ENCODE assay signal across 8 cellular contexts in genomic region chr5:40406426-40407211, GRCh38.
DNase-seq lines count a peak whose midpoint lies in the region; ATAC-seq and TF ChIP-seq lines count a peak whose summit lies in the region.

No MANE protein-coding gene starts in this region.

- H3K4me1 ChIP-seq in BLaER1 treated with 17β-estradiol and CSF1 and Interleukin-3, amounts not matched to agents 10 nM and 100 nM: peaks cover 63 to 99% (median 78%) of the 10 kb centered on the region in 10 experiments
- H3K4me1 ChIP-seq in liver (ENCODE audit: control insufficient read depth in 4 of 4, insufficient read depth in 4 of 4, low read length in 3 of 4) (no peaks in the 10 kb centered on the region), gastroesophageal sphincter (peaks cover 0 to 17% (median 0%) of the 10 kb centered on the region in 3 donors)

- peak overlapping the region; percentile 17 to 82 (median 51); a peak in 17 of 22 replicates for H3K9ac ChIP-seq in BLaER1 treated with 17β-estradiol and CSF1 and Interleukin-3, amounts not matched to agents 10 nM and 100 nM
- H3K9ac ChIP-seq in liver (ENCODE audit: low read depth in 1 of 2, low read length in 2 of 2): no peak overlapping the region

- peak; percentile 38 for ATAC-seq in HG02759 (IDR thresholded peaks at IDR 0.05; ENCODE audit: unreplicated experiment)
- ATAC-seq in gastroesophageal sphincter: no peak

- no peak for TF ChIP-seq CTCF in liver (IDR thresholded peaks at IDR 0.05; ENCODE audit: low read depth, low read length, missing input control)
- TF ChIP-seq CTCF in gastroesophageal sphincter (IDR thresholded peaks at IDR 0.05): no peak

- TF ChIP-seq POLR2A in gastroesophageal sphincter (IDR thresholded peaks at IDR 0.05): no peak

- peaks cover 16% of the 10 kb centered on the region for H3K36me3 Mint-ChIP-seq in T-helper 1 cell treated with Interleukin-12 subunit alpha and Interleukin-12 subunit beta and Interleukin-4 antibody, amounts not matched to agents 30 μg/mL and 1 μg/mL, for 36 hours (ENCODE audit: low read depth)

- H3K27ac ChIP-seq in BLaER1 treated with 17β-estradiol and CSF1 and Interleukin-3, amounts not matched to agents 10 nM and 100 nM: peak overlapping the region; percentile 74 to 96 (median 87)
- H3K27ac ChIP-seq in liver (ENCODE audit: low read depth in 1 of 2, low read length in 2 of 2) (peak overlapping the region in 1 of 2 donors; percentile 10), gastroesophageal sphincter (peak overlapping the region in 2 of 4 donors; percentile 13 to 28)

- H3K36me3 ChIP-seq in BLaER1 treated with 17β-estradiol and CSF1 and Interleukin-3, amounts not matched to agents 10 nM and 100 nM: no peaks in the 10 kb centered on the region
- H3K36me3 ChIP-seq in liver (ENCODE audit: control insufficient read depth in 4 of 4, insufficient read depth in 3 of 4, low read depth in 1 of 4, low read length in 3 of 4): no peaks in the 10 kb centered on the region
- no peaks in the 10 kb centered on the region for H3K36me3 ChIP-seq in gastroesophageal sphincter

- H3K27ac Mint-ChIP-seq in T-helper 1 cell treated with Interleukin-12 subunit alpha and Interleukin-12 subunit beta and Interleukin-4 antibody, amounts not matched to agents 30 μg/mL and 1 μg/mL, for 36 hours: peak overlapping the region; percentile 99

- TF ChIP-seq EP300 in gastroesophageal sphincter (IDR thresholded peaks at IDR 0.05): no peak

- TF ChIP-seq RAD21 in liver (IDR thresholded peaks at IDR 0.05): no peak

- H3K4me1 Mint-ChIP-seq in T-helper 1 cell treated with Interleukin-12 subunit alpha and Interleukin-12 subunit beta and Interleukin-4 antibody, amounts not matched to agents 30 μg/mL and 1 μg/mL, for 36 hours (ENCODE audit: low read depth): peaks cover 75% of the 10 kb centered on the region

- H3K4me3 ChIP-seq in BLaER1 treated with 17β-estradiol and CSF1 and Interleukin-3, amounts not matched to agents 10 nM and 100 nM: 0 out of 20 replicates have a peak overlapping the region, but pooled peaks of 1 of the 10 experiments have one; percentile 12
- H3K4me3 ChIP-seq in liver (ENCODE audit: low read depth in 1 of 3, low read length in 3 of 3): no peak overlapping the region
- H3K4me3 ChIP-seq in gastroesophageal sphincter: no peak overlapping the region

- H3K4me3 Mint-ChIP-seq in T-helper 1 cell treated with Interleukin-12 subunit alpha and Interleukin-12 subunit beta and Interleukin-4 antibody, amounts not matched to agents 30 μg/mL and 1 μg/mL, for 36 hours: peak overlapping the region; percentile 69

- DNase-seq in NCI-H2081 (lab: John Stamatoyannopoulos, UW): no peak
- DNase-seq in amniotic stem cell (lab: John Stamatoyannopoulos, UW): no peak
- no peak for DNase-seq in ecto neural progenitor cell (ENCODE audit: low spot score)

- no peaks in the 10 kb centered on the region for H3K27me3 Mint-ChIP-seq in T-helper 1 cell treated with Interleukin-12 subunit alpha and Interleukin-12 subunit beta and Interleukin-4 antibody, amounts not matched to agents 30 μg/mL and 1 μg/mL, for 36 hours (ENCODE audit: low read depth)

- peaks cover 11% of the 10 kb centered on the region for H3K9me3 Mint-ChIP-seq in T-helper 1 cell treated with Interleukin-12 subunit alpha and Interleukin-12 subunit beta and Interleukin-4 antibody, amounts not matched to agents 30 μg/mL and 1 μg/mL, for 36 hours

- peaks cover 6 to 25% (median 17%) of the 10 kb centered on the region in 11 experiments; a peak in 18 of 22 replicates for H3K9me3 ChIP-seq in BLaER1 treated with 17β-estradiol and CSF1 and Interleukin-3, amounts not matched to agents 10 nM and 100 nM (replicated peaks in 1 of 11)
- no peaks in the 10 kb centered on the region for H3K9me3 ChIP-seq in liver (ENCODE audit: control insufficient read depth in 4 of 4, low read length in 3 of 4)
- no peaks in the 10 kb centered on the region for H3K9me3 ChIP-seq in gastroesophageal sphincter

- WGBS in liver: 67% methylated on average over 8 of the region's 8 CpGs
- WGBS in gastroesophageal sphincter (ENCODE audit: low coverage in 1 of 2), 2 donors: 48 to 49% methylated on average over 5 to 8 of the region's 8 CpGs

- no peaks in the 10 kb centered on the region for H3K27me3 ChIP-seq in BLaER1 treated with 17β-estradiol and CSF1 and Interleukin-3, amounts not matched to agents 10 nM and 100 nM
- H3K27me3 ChIP-seq in liver (ENCODE audit: control insufficient read depth in 4 of 4, insufficient read depth in 4 of 4, low read length in 3 of 4): no peaks in the 10 kb centered on the region
- no peaks in the 10 kb centered on the region for H3K27me3 ChIP-seq in gastroesophageal sphincter

- peak overlapping the region; percentile 42 to 82 (median 65) for H3K4me2 ChIP-seq in BLaER1 treated with 17β-estradiol and CSF1 and Interleukin-3, amounts not matched to agents 10 nM and 100 nM

- no peaks in the 10 kb centered on the region for H4K20me1 ChIP-seq in BLaER1 treated with 17β-estradiol and CSF1 and Interleukin-3, amounts not matched to agents 10 nM and 100 nM

TF ChIP-seq in liver, 16 proteins besides CTCF, POLR2A, EP300 and RAD21:
- TF ChIP-seq YY1 (IDR thresholded peaks at IDR 0.05) (peak; percentile 47), EGR1 (IDR thresholded peaks at IDR 0.05; ENCODE audit: low read depth in 2 of 2) (no peak), RXRA (IDR thresholded peaks at IDR 0.05) (no peak), SP1 (IDR thresholded peaks at IDR 0.05) (no peak)
- TF ChIP-seq, protein P1, sequence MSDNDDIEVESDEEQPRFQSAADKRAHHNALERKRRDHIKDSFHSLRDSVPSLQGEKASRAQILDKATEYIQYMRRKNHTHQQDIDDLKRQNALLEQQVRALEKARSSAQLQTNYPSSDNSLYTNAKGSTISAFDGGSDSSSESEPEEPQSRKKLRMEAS (IDR thresholded peaks at IDR 0.05): peak; percentile 9
TF ChIP-seq in liver: peak in this region for 2.

Comparison
In these comparisons a context has a peak if more than half of its experiments do, and no peak if none do; other contexts are left out.
1. H3K9ac ChIP-seq: peak in BLaER1 treated with 17β-estradiol and CSF1 and Interleukin-3, amounts not matched to agents 10 nM and 100 nM (11 of 11); none in liver (0 of 2).